In the genomic region with DNA sequence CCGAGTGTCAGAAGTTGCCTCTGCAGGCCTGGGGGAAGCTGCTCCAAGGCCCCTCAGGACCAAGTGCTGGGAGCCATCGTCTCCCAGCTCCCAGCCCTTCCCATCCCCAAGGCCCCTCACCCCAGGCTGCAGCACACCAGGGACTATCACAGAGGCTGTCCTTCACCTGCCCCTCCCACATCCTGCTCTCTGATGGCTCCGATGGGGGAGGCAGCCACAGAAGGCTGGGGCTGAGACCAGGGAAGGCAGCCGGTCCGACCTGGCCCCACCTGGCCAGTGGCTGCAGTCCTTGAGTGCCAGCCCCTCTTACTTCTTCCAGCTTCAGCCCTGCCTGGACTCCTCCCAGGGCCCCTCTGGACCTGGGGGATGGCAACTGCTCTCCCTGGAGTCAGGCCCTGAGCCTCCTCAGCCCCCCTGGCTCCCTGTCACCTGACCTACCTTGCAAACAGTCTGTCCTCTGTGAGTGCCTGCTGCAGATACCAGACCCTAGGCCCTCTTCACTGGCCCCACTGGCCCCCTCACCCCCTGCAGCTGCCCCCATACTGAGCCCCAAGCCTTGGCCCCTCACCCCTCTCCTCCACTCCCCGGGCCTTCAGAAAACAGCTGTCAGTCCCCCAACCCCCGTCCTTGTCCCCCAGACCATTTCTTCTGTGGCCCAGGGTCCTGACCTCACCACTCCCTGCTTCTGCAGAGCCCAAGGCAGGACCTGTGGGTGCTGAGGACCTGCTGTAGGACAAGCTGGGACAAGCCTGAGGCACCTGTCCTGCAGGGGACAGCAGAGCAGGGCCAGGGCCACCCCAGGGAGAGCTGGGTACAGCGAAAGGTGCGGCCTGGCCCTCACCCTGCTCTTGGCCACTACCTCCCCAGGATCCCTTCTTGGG, we compare ENCODE assay signal across 1 cellular context.
TF ChIP-seq lines count a peak whose summit lies in the region.

No MANE protein-coding gene starts in this region.

TF ChIP-seq in WTC11, 78 proteins besides CTCF, POLR2A, EP300 and RAD21 (continued from another document):
- TF ChIP-seq FOXJ3 (CRISPR knock-in tag; IDR thresholded peaks at IDR 0.05; ENCODE audit: borderline replicate concordance) (no peak), MXD4 (CRISPR knock-in tag; IDR thresholded peaks at IDR 0.05; ENCODE audit: borderline replicate concordance) (no peak), ZNF317 (CRISPR knock-in tag; IDR thresholded peaks at IDR 0.05; ENCODE audit: borderline replicate concordance, low read depth) (no peak), CREB1 (CRISPR knock-in tag; IDR thresholded peaks at IDR 0.05) (no peak), RELA (CRISPR knock-in tag; IDR thresholded peaks at IDR 0.05; ENCODE audit: borderline replicate concordance) (no peak), ZBTB21 (CRISPR knock-in tag; IDR thresholded peaks at IDR 0.05; ENCODE audit: borderline replicate concordance) (no peak), JAZF1 (CRISPR knock-in tag; IDR thresholded peaks at IDR 0.05) (no peak)
- TF ChIP-seq, protein P1, sequence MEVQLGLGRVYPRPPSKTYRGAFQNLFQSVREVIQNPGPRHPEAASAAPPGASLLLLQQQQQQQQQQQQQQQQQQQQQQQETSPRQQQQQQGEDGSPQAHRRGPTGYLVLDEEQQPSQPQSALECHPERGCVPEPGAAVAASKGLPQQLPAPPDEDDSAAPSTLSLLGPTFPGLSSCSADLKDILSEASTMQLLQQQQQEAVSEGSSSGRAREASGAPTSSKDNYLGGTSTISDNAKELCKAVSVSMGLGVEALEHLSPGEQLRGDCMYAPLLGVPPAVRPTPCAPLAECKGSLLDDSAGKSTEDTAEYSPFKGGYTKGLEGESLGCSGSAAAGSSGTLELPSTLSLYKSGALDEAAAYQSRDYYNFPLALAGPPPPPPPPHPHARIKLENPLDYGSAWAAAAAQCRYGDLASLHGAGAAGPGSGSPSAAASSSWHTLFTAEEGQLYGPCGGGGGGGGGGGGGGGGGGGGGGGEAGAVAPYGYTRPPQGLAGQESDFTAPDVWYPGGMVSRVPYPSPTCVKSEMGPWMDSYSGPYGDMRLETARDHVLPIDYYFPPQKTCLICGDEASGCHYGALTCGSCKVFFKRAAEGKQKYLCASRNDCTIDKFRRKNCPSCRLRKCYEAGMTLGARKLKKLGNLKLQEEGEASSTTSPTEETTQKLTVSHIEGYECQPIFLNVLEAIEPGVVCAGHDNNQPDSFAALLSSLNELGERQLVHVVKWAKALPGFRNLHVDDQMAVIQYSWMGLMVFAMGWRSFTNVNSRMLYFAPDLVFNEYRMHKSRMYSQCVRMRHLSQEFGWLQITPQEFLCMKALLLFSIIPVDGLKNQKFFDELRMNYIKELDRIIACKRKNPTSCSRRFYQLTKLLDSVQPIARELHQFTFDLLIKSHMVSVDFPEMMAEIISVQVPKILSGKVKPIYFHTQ (CRISPR knock-in tag; IDR thresholded peaks at IDR 0.05), result no peak
- TF ChIP-seq, protein P2, sequence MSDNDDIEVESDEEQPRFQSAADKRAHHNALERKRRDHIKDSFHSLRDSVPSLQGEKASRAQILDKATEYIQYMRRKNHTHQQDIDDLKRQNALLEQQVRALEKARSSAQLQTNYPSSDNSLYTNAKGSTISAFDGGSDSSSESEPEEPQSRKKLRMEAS (CRISPR knock-in tag; IDR thresholded peaks at IDR 0.05), result no peak
- TF ChIP-seq, protein P3, sequence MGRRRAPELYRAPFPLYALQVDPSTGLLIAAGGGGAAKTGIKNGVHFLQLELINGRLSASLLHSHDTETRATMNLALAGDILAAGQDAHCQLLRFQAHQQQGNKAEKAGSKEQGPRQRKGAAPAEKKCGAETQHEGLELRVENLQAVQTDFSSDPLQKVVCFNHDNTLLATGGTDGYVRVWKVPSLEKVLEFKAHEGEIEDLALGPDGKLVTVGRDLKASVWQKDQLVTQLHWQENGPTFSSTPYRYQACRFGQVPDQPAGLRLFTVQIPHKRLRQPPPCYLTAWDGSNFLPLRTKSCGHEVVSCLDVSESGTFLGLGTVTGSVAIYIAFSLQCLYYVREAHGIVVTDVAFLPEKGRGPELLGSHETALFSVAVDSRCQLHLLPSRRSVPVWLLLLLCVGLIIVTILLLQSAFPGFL (CRISPR knock-in tag; IDR thresholded peaks at IDR 0.05; ENCODE audit: borderline replicate concordance), result no peak
- TF ChIP-seq, protein P4, sequence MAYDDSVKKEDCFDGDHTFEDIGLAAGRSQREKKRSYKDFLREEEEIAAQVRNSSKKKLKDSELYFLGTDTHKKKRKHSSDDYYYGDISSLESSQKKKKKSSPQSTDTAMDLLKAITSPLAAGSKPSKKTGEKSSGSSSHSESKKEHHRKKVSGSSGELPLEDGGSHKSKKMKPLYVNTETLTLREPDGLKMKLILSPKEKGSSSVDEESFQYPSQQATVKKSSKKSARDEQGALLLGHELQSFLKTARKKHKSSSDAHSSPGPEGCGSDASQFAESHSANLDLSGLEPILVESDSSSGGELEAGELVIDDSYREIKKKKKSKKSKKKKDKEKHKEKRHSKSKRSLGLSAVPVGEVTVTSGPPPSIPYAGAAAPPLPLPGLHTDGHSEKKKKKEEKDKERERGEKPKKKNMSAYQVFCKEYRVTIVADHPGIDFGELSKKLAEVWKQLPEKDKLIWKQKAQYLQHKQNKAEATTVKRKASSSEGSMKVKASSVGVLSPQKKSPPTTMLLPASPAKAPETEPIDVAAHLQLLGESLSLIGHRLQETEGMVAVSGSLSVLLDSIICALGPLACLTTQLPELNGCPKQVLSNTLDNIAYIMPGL (CRISPR knock-in tag; IDR thresholded peaks at IDR 0.05), result no peak
- TF ChIP-seq, protein P5, sequence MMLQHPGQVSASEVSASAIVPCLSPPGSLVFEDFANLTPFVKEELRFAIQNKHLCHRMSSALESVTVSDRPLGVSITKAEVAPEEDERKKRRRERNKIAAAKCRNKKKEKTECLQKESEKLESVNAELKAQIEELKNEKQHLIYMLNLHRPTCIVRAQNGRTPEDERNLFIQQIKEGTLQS (CRISPR knock-in tag; conservative IDR thresholded peaks at IDR 0.05), result no peak
- TF ChIP-seq, protein P6, sequence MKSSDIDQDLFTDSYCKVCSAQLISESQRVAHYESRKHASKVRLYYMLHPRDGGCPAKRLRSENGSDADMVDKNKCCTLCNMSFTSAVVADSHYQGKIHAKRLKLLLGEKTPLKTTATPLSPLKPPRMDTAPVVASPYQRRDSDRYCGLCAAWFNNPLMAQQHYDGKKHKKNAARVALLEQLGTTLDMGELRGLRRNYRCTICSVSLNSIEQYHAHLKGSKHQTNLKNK (CRISPR knock-in tag; IDR thresholded peaks at IDR 0.05), result no peak
